1 cellular context compared by ENCODE assay signal in the genomic region with DNA sequence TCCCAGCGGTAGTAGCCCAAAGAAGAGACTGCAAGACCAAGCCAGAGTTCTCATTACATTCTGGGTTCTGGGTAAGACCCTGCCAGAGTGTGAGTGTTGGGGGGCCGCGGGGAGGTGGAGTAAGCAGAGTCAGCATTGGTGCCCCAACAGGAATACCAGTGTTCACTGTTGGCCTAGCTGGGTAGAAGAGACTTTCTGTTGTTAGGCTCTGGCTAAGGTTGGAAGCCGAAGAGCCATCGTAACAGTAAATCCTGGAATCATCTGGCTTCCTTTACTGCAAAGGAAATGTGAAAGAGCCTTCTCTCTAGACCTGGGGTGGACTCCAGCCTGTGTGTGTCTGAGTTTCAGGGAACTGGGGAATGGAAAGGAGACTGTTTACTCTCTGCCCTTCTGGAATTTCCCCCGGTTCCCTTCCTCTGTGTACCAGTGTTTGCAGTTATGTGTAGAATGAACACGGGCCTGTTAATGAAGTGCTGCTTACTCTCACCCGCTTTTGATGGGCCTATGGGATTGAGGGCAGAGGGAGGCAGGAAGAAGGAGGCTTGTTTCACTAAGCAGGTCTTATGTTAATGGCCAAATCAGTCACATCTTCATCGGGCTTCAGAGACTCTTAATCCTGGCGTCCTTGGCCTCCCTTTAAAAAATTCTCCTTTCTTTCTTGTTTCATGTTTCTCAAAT.
TF ChIP-seq lines count a peak whose summit lies in the region.

No MANE protein-coding gene starts in this region.

TF ChIP-seq in HepG2, 621 proteins besides CTCF, POLR2A, EP300 and RAD21 (continued from another document and continues in another):
- TF ChIP-seq, protein P1, sequence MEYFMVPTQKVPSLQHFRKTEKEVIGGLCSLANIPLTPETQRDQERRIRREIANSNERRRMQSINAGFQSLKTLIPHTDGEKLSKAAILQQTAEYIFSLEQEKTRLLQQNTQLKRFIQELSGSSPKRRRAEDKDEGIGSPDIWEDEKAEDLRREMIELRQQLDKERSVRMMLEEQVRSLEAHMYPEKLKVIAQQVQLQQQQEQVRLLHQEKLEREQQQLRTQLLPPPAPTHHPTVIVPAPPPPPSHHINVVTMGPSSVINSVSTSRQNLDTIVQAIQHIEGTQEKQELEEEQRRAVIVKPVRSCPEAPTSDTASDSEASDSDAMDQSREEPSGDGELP (IDR thresholded peaks at IDR 0.05; ENCODE audit: borderline replicate concordance, low read depth) = peak; percentile 57; the same call in 1 of the 2 replicates
- TF ChIP-seq ZNF446 (CRISPR knock-in tag; IDR thresholded peaks at IDR 0.05) (no peak), ZNF207 (IDR thresholded peaks at IDR 0.05; ENCODE audit: borderline replicate concordance) (no peak), ATF7-NPFF (CRISPR knock-in tag; IDR thresholded peaks at IDR 0.05; ENCODE audit: low read depth) (no peak), ZNF816 (CRISPR knock-in tag; IDR thresholded peaks at IDR 0.05; ENCODE audit: borderline replicate concordance) (0 out of 2 replicates have a peak, but pooled peaks have one; percentile 12), KLF15 (CRISPR knock-in tag; IDR thresholded peaks at IDR 0.05; ENCODE audit: borderline replicate concordance) (no peak), XRCC5 (optimal IDR thresholded peaks at IDR 0.05; ENCODE audit: low read length) (peak; percentile 72), KMT2A (CRISPR knock-in tag; IDR thresholded peaks at IDR 0.05) (no peak), HCFC1 (IDR thresholded peaks at IDR 0.05; ENCODE audit: low read depth, low read length) (no peak), HNRNPK (IDR thresholded peaks at IDR 0.05; ENCODE audit: low read depth, low read length, poor library complexity, severe bottlenecking) (no peak), SIN3B (IDR thresholded peaks at IDR 0.05; ENCODE audit: low read length) (no peak), BRD4 (CRISPR knock-in tag; IDR thresholded peaks at IDR 0.05) (peak; percentile 55; the same call in 1 of the 2 replicates), IRX3 (CRISPR knock-in tag; IDR thresholded peaks at IDR 0.05; ENCODE audit: borderline replicate concordance, low read depth) (no peak; the same call in 1 of the 2 replicates), ZKSCAN8 (CRISPR knock-in tag; IDR thresholded peaks at IDR 0.05; ENCODE audit: borderline replicate concordance) (peak; percentile 82; the same call in 1 of the 2 replicates), ZNF496 (CRISPR knock-in tag; IDR thresholded peaks at IDR 0.05; ENCODE audit: insufficient replicate concordance) (no peak), ZNF567 (CRISPR knock-in tag; IDR thresholded peaks at IDR 0.05; ENCODE audit: borderline replicate concordance) (no peak), ZNF619 (CRISPR knock-in tag; IDR thresholded peaks at IDR 0.05) (no peak), HOXA3 (CRISPR knock-in tag; IDR thresholded peaks at IDR 0.05) (peak; percentile 79), BCL6 (CRISPR knock-in tag; IDR thresholded peaks at IDR 0.05) (peak; percentile 60), MAZ (IDR thresholded peaks at IDR 0.05; ENCODE audit: borderline replicate concordance, low read depth, low read length) (no peak), MAZ (CRISPR knock-in tag; IDR thresholded peaks at IDR 0.05; ENCODE audit: low read depth) (no peak; the same call in 1 of the 2 replicates), ZNF350 (CRISPR knock-in tag; IDR thresholded peaks at IDR 0.05; ENCODE audit: borderline replicate concordance, low read depth) (peak; percentile 50; the same call in 1 of the 2 replicates), TP53 (CRISPR knock-in tag; conservative IDR thresholded peaks at IDR 0.05) (no peak), RARG (CRISPR knock-in tag; IDR thresholded peaks at IDR 0.05; ENCODE audit: low read depth) (peak; percentile 72; the same call in 1 of the 2 replicates), RCOR2 (CRISPR knock-in tag; IDR thresholded peaks at IDR 0.05) (peak; percentile 86)
- TF ChIP-seq, protein P2, sequence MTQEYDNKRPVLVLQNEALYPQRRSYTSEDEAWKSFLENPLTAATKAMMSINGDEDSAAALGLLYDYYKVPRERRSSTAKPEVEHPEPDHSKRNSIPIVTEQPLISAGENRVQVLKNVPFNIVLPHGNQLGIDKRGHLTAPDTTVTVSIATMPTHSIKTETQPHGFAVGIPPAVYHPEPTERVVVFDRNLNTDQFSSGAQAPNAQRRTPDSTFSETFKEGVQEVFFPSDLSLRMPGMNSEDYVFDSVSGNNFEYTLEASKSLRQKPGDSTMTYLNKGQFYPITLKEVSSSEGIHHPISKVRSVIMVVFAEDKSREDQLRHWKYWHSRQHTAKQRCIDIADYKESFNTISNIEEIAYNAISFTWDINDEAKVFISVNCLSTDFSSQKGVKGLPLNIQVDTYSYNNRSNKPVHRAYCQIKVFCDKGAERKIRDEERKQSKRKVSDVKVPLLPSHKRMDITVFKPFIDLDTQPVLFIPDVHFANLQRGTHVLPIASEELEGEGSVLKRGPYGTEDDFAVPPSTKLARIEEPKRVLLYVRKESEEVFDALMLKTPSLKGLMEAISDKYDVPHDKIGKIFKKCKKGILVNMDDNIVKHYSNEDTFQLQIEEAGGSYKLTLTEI (CRISPR knock-in tag; conservative IDR thresholded peaks at IDR 0.05) = no peak
- TF ChIP-seq, protein P3, sequence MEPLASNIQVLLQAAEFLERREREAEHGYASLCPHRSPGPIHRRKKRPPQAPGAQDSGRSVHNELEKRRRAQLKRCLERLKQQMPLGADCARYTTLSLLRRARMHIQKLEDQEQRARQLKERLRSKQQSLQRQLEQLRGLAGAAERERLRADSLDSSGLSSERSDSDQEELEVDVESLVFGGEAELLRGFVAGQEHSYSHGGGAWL (CRISPR knock-in tag; IDR thresholded peaks at IDR 0.05) = no peak; the same call in 1 of the 2 replicates
- TF ChIP-seq, protein P4, sequence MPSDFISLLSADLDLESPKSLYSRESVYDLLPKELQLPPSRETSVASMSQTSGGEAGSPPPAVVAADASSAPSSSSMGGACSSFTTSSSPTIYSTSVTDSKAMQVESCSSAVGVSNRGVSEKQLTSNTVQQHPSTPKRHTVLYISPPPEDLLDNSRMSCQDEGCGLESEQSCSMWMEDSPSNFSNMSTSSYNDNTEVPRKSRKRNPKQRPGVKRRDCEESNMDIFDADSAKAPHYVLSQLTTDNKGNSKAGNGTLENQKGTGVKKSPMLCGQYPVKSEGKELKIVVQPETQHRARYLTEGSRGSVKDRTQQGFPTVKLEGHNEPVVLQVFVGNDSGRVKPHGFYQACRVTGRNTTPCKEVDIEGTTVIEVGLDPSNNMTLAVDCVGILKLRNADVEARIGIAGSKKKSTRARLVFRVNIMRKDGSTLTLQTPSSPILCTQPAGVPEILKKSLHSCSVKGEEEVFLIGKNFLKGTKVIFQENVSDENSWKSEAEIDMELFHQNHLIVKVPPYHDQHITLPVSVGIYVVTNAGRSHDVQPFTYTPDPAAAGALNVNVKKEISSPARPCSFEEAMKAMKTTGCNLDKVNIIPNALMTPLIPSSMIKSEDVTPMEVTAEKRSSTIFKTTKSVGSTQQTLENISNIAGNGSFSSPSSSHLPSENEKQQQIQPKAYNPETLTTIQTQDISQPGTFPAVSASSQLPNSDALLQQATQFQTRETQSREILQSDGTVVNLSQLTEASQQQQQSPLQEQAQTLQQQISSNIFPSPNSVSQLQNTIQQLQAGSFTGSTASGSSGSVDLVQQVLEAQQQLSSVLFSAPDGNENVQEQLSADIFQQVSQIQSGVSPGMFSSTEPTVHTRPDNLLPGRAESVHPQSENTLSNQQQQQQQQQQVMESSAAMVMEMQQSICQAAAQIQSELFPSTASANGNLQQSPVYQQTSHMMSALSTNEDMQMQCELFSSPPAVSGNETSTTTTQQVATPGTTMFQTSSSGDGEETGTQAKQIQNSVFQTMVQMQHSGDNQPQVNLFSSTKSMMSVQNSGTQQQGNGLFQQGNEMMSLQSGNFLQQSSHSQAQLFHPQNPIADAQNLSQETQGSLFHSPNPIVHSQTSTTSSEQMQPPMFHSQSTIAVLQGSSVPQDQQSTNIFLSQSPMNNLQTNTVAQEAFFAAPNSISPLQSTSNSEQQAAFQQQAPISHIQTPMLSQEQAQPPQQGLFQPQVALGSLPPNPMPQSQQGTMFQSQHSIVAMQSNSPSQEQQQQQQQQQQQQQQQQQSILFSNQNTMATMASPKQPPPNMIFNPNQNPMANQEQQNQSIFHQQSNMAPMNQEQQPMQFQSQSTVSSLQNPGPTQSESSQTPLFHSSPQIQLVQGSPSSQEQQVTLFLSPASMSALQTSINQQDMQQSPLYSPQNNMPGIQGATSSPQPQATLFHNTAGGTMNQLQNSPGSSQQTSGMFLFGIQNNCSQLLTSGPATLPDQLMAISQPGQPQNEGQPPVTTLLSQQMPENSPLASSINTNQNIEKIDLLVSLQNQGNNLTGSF (CRISPR knock-in tag; IDR thresholded peaks at IDR 0.05) = 0 out of 2 replicates have a peak, but pooled peaks have one; percentile 48
- TF ChIP-seq, protein P5, sequence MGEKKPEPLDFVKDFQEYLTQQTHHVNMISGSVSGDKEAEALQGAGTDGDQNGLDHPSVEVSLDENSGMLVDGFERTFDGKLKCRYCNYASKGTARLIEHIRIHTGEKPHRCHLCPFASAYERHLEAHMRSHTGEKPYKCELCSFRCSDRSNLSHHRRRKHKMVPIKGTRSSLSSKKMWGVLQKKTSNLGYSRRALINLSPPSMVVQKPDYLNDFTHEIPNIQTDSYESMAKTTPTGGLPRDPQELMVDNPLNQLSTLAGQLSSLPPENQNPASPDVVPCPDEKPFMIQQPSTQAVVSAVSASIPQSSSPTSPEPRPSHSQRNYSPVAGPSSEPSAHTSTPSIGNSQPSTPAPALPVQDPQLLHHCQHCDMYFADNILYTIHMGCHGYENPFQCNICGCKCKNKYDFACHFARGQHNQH (CRISPR knock-in tag; IDR thresholded peaks at IDR 0.05) = peak; percentile 88
- TF ChIP-seq, protein P6, sequence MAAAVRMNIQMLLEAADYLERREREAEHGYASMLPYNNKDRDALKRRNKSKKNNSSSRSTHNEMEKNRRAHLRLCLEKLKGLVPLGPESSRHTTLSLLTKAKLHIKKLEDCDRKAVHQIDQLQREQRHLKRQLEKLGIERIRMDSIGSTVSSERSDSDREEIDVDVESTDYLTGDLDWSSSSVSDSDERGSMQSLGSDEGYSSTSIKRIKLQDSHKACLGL (CRISPR knock-in tag; IDR thresholded peaks at IDR 0.05) = no peak
- TF ChIP-seq, protein P7, sequence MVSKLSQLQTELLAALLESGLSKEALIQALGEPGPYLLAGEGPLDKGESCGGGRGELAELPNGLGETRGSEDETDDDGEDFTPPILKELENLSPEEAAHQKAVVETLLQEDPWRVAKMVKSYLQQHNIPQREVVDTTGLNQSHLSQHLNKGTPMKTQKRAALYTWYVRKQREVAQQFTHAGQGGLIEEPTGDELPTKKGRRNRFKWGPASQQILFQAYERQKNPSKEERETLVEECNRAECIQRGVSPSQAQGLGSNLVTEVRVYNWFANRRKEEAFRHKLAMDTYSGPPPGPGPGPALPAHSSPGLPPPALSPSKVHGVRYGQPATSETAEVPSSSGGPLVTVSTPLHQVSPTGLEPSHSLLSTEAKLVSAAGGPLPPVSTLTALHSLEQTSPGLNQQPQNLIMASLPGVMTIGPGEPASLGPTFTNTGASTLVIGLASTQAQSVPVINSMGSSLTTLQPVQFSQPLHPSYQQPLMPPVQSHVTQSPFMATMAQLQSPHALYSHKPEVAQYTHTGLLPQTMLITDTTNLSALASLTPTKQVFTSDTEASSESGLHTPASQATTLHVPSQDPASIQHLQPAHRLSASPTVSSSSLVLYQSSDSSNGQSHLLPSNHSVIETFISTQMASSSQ (IDR thresholded peaks at IDR 0.05; ENCODE audit: low read depth) = peak; percentile 76
- TF ChIP-seq, protein P7 (CRISPR knock-in tag; IDR thresholded peaks at IDR 0.05; ENCODE audit: borderline replicate concordance) = peak; percentile 87; the same call in 1 of the 2 replicates
- TF ChIP-seq, protein P8, sequence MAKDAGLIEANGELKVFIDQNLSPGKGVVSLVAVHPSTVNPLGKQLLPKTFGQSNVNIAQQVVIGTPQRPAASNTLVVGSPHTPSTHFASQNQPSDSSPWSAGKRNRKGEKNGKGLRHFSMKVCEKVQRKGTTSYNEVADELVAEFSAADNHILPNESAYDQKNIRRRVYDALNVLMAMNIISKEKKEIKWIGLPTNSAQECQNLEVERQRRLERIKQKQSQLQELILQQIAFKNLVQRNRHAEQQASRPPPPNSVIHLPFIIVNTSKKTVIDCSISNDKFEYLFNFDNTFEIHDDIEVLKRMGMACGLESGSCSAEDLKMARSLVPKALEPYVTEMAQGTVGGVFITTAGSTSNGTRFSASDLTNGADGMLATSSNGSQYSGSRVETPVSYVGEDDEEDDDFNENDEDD (CRISPR knock-in tag; IDR thresholded peaks at IDR 0.05; ENCODE audit: borderline replicate concordance) = peak; percentile 63; the same call in 1 of the 2 replicates
- TF ChIP-seq, protein P9, sequence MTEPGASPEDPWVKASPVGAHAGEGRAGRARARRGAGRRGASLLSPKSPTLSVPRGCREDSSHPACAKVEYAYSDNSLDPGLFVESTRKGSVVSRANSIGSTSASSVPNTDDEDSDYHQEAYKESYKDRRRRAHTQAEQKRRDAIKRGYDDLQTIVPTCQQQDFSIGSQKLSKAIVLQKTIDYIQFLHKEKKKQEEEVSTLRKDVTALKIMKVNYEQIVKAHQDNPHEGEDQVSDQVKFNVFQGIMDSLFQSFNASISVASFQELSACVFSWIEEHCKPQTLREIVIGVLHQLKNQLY (CRISPR knock-in tag; IDR thresholded peaks at IDR 0.05) = no peak
- TF ChIP-seq, protein P10, sequence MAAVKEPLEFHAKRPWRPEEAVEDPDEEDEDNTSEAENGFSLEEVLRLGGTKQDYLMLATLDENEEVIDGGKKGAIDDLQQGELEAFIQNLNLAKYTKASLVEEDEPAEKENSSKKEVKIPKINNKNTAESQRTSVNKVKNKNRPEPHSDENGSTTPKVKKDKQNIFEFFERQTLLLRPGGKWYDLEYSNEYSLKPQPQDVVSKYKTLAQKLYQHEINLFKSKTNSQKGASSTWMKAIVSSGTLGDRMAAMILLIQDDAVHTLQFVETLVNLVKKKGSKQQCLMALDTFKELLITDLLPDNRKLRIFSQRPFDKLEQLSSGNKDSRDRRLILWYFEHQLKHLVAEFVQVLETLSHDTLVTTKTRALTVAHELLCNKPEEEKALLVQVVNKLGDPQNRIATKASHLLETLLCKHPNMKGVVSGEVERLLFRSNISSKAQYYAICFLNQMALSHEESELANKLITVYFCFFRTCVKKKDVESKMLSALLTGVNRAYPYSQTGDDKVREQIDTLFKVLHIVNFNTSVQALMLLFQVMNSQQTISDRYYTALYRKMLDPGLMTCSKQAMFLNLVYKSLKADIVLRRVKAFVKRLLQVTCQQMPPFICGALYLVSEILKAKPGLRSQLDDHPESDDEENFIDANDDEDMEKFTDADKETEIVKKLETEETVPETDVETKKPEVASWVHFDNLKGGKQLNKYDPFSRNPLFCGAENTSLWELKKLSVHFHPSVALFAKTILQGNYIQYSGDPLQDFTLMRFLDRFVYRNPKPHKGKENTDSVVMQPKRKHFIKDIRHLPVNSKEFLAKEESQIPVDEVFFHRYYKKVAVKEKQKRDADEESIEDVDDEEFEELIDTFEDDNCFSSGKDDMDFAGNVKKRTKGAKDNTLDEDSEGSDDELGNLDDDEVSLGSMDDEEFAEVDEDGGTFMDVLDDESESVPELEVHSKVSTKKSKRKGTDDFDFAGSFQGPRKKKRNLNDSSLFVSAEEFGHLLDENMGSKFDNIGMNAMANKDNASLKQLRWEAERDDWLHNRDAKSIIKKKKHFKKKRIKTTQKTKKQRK (IDR thresholded peaks at IDR 0.05; ENCODE audit: low read length) = no peak
